ENCODE assay signal across 9 cellular contexts in genomic region chr16:55872130-55872529, GRCh38. TPM values are rescaled to one million over a fixed set of nuclear protein-coding genes. Genes with fewer than 3 reads are reported as not detected.
"Had no signal": no experiment of that assay in that cellular context is flagged by ENCODE, and none has a peak within 500 bp of the region (broad histone marks: within the 10 kb centered on the region; RNA-seq: fewer than 3 reads in every experiment).

No MANE protein-coding gene starts in this region.

- ATAC-seq: GM12878 had no signal

- DNase-seq: GDM1, GF-D8 had no signal

- FAIRE-seq: G401.6, GM12878, GM12891, GM12892, GM18507, GM19239 had no signal

- H3K4me3 ChIP-seq: GM12878 had no signal

RNA-seq across cellular contexts. Expression of gene CES5A, which starts 3.0 kb away (rescaled TPM):
- total RNA-seq: G401, GM12878 had no signal

RNA-seq across cellular contexts. Expression of gene CES1, which starts 39.2 kb away (rescaled TPM):
- total RNA-seq: G401 had no signal
